ENCODE assay signal across 2 cellular contexts in the genomic region with DNA sequence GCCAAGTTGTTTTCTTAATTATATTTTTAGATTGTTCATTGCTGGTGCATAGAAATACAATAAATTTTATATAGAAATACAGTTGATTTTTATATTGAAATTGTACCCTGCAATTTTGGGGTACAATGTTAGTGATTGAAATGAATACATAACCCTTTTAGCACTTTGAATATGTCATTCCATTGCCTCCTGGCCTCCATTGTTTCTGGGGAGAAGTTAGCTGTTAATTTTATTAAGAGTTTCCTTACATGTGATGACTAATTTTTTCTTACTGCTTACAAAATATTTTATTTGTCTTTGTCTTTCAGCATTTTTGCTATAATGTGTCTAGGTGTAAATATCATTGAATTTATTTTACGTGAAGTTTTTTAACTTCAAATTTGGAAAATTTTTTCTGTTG.
TF ChIP-seq lines count a peak whose summit lies in the region.

No MANE protein-coding gene starts in this region.

TF ChIP-seq in HepG2, 621 proteins besides CTCF, POLR2A, EP300 and RAD21 (continued from another document):
- TF ChIP-seq ZNF567 (CRISPR knock-in tag; IDR thresholded peaks at IDR 0.05; ENCODE audit: borderline replicate concordance) (no peak), ZNF317 (CRISPR knock-in tag; IDR thresholded peaks at IDR 0.05) (peak; percentile 93)
TF ChIP-seq in HepG2: peak in this region for 1.

TF ChIP-seq in WTC11, 78 proteins besides CTCF, POLR2A, EP300 and RAD21:
- TF ChIP-seq NR3C1 (CRISPR knock-in tag; conservative IDR thresholded peaks at IDR 0.05; ENCODE audit: low read depth) = no peak
- TF ChIP-seq ZNF317 (CRISPR knock-in tag; IDR thresholded peaks at IDR 0.05; ENCODE audit: borderline replicate concordance, low read depth) = peak; percentile 95
- TF ChIP-seq FOXK1 (CRISPR knock-in tag; IDR thresholded peaks at IDR 0.05) = no peak
- no peak for TF ChIP-seq MYBL2 (CRISPR knock-in tag; IDR thresholded peaks at IDR 0.05)
- no peak for TF ChIP-seq MAX (CRISPR knock-in tag; IDR thresholded peaks at IDR 0.05)
